Comparison of ENCODE assay signal across 18 cellular contexts in genomic region chr10:2208106-2208505, GRCh38.
DNase-seq lines count a peak whose midpoint lies in the region; FAIRE-seq and TF ChIP-seq lines count a peak whose summit lies in the region.
"Had no signal": no experiment of that assay in that cellular context is flagged by ENCODE, and none has a peak within 500 bp of the region (broad histone marks: within the 10 kb centered on the region; RNA-seq: fewer than 3 reads in every experiment).

No MANE protein-coding gene starts in this region.

- H3K4me1 ChIP-seq in testis (no peaks in the 10 kb centered on the region), suprapubic skin (no peaks in the 10 kb centered on the region)
- H3K4me1 ChIP-seq: A549, BLaER1 had no signal

- H3K27ac ChIP-seq in testis (no peak overlapping the region), suprapubic skin (no peak overlapping the region)
- H3K27ac ChIP-seq: 22Rv1, A549, BLaER1 had no signal

- intact Hi-C loops in testis (cut with DNase I; ENCODE audit: low total_unique reads) = no loop called here

- 63 to 64% methylated on average over 7 of the region's 7 CpGs for WGBS in testis, 2 donors
- WGBS in suprapubic skin = 80% methylated on average over 7 of the region's 7 CpGs

- H3K27me3 ChIP-seq in bronchial epithelial cell (ENCODE audit: control insufficient read depth, insufficient read depth, low read length) (no peaks in the 10 kb centered on the region), testis (no peaks in the 10 kb centered on the region), suprapubic skin (peaks cover 7% of the 10 kb centered on the region)
- H3K27me3 ChIP-seq: BLaER1 had no signal

- no peaks in the 10 kb centered on the region for H3K9me3 ChIP-seq in testis
- H3K9me3 ChIP-seq in suprapubic skin = no peaks in the 10 kb centered on the region
- H3K9me3 ChIP-seq: A549, BLaER1 had no signal

- DNase-seq in Daoy (ENCODE audit: low read depth) (peak; percentile 70), RKO (ENCODE audit: low spot score) (peak; percentile 27), bronchial epithelial cell (ENCODE audit: low read depth) (no peak), testis (no peak), suprapubic skin (ENCODE audit: low spot score in 2 of 2) (no peak), OCI-M1 (lab: John Stamatoyannopoulos, UW) (no peak)
- DNase-seq in activated CD4-positive, alpha-beta T cell treated with anti-CD3 and anti-CD28 coated beads for 48 hours = no peak
- DNase-seq: AML-193; CD4-positive, alpha-beta memory T cell; DMS153; DMS79; GF-D8; GOT3; H9 had no signal

- TF ChIP-seq POLR2A in testis (IDR thresholded peaks at IDR 0.05) (no peak), suprapubic skin (IDR thresholded peaks at IDR 0.05) (no peak)

- TF ChIP-seq CTCF in bronchial epithelial cell (IDR thresholded peaks at IDR 0.05; ENCODE audit: insufficient read depth, low read length, severe bottlenecking) (no peak), testis (IDR thresholded peaks at IDR 0.05) (no peak), suprapubic skin (IDR thresholded peaks at IDR 0.05) (no peak)

- no peak overlapping the region for H3K4me3 ChIP-seq in bronchial epithelial cell (ENCODE audit: low read depth, low read length)
- H3K4me3 ChIP-seq in testis = peak overlapping the region; percentile 20 to 49
- no peak overlapping the region for H3K4me3 ChIP-seq in suprapubic skin
- H3K4me3 ChIP-seq: A549, BLaER1 had no signal

- no peak for TF ChIP-seq EP300 in suprapubic skin (IDR thresholded peaks at IDR 0.05)

- no peaks in the 10 kb centered on the region for H3K36me3 ChIP-seq in bronchial epithelial cell (ENCODE audit: control insufficient read depth, insufficient read depth, low read length)
- no peaks in the 10 kb centered on the region for H3K36me3 ChIP-seq in testis (ENCODE audit: low read depth, missing control alignments)
- H3K36me3 ChIP-seq in suprapubic skin = no peaks in the 10 kb centered on the region
- H3K36me3 ChIP-seq: BLaER1 had no signal

- FAIRE-seq in bronchial epithelial cell (lab: Jason Lieb, UNC) = peak; percentile 55
- FAIRE-seq: A549, HepG2 had no signal

Comparison
In these comparisons a context has a peak if more than half of its experiments do, and no peak if none do; other contexts are left out.
1. DNase-seq: peak in Daoy (single experiment) and RKO (single experiment); none in bronchial epithelial cell (single experiment), testis (single experiment), activated CD4-positive, alpha-beta T cell treated with anti-CD3 and anti-CD28 coated beads for 48 hours (single experiment), suprapubic skin (0 of 2) and OCI-M1 (single experiment).
2. H3K4me3 ChIP-seq: peak in testis (2 of 2); none in bronchial epithelial cell (single experiment) and suprapubic skin (single experiment).